Comparison of ENCODE assay signal across 26 cellular contexts in the genomic region with DNA sequence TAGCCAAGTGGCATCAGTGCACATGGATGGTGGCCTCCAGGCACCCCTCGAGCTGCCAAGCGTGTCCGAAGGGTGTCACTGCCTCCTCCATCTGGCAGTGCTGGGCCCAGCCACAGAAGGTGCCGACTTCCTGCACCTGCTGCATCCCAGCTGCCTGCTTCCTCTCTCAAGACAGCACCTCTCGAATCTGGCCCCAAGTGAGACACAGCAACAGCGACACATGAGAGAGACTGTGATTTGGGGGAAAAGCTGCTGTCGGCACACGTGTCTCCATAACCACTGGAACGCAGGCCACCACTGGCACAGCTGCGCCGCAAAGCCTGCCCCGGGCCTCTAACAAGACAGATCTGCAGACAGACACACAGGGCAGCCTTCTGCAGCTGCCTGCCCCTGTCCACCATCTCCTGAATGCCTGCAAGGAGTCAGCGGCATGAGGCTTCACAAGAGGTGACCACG. TPM values are rescaled to one million over a fixed set of nuclear protein-coding genes. Genes with fewer than 3 reads are reported as not detected.
DNase-seq lines count a peak whose midpoint lies in the region; ATAC-seq and TF ChIP-seq lines count a peak whose summit lies in the region.
"Had no signal": no experiment of that assay in that cellular context is flagged by ENCODE, and none has a peak within 500 bp of the region (broad histone marks: within the 10 kb centered on the region; RNA-seq: fewer than 3 reads in every experiment).

No MANE protein-coding gene starts in this region.

- peak overlapping the region in 8 of 11 experiments; percentile 8 to 87 (median 72); a peak in 14 of 22 replicates for H3K4me2 ChIP-seq in BLaER1 treated with 17β-estradiol and CSF1 and Interleukin-3, amounts not matched to agents 10 nM and 100 nM
- no peak overlapping the region for H3K4me2 ChIP-seq in osteoblast (ENCODE audit: insufficient read depth, low read length)

- H3K79me2 ChIP-seq in osteoblast (ENCODE audit: insufficient read depth, low read length) = peaks cover 4% of the 10 kb centered on the region

- no peaks in the 10 kb centered on the region for H3K9me3 Mint-ChIP-seq in IgD-negative memory B cell
- H3K9me3 Mint-ChIP-seq in activated T-helper 17 cell treated with anti-CD3 and anti-CD28 coated beads, Interleukin-2, amount 50 U/mL, for 72 hours = no peaks in the 10 kb centered on the region
- H3K9me3 Mint-ChIP-seq: brain; CD8-positive, alpha-beta T cell had no signal

- no peaks in the 10 kb centered on the region for H3K36me3 Mint-ChIP-seq in IgD-negative memory B cell
- peaks cover 87% of the 10 kb centered on the region for H3K36me3 Mint-ChIP-seq in activated T-helper 17 cell treated with anti-CD3 and anti-CD28 coated beads, Interleukin-2, amount 50 U/mL, for 72 hours (ENCODE audit: low read depth)

- peaks cover 0 to 12% (median 4%) of the 10 kb centered on the region in 3 donors for H3K4me1 Mint-ChIP-seq in IgD-negative memory B cell
- H3K4me1 Mint-ChIP-seq in activated T-helper 17 cell treated with anti-CD3 and anti-CD28 coated beads, Interleukin-2, amount 50 U/mL, for 72 hours = no peaks in the 10 kb centered on the region
- H3K4me1 Mint-ChIP-seq: brain had no signal

- peaks cover 87 to 100% (median 99%) of the 10 kb centered on the region in 11 experiments; a peak in 21 of 22 replicates for H4K20me1 ChIP-seq in BLaER1 treated with 17β-estradiol and CSF1 and Interleukin-3, amounts not matched to agents 10 nM and 100 nM
- peaks cover 16% of the 10 kb centered on the region for H4K20me1 ChIP-seq in osteoblast (ENCODE audit: insufficient read depth, low read length)

- no peaks in the 10 kb centered on the region for H3K9me3 ChIP-seq in BLaER1 treated with 17β-estradiol and CSF1 and Interleukin-3, amounts not matched to agents 10 nM and 100 nM (replicated peaks in 1 of 11)
- H3K9me3 ChIP-seq in osteoblast (ENCODE audit: low read depth, low read length) (no peaks in the 10 kb centered on the region), BE2C (no peaks in the 10 kb centered on the region)
- H3K9me3 ChIP-seq: suprapubic skin had no signal

- DNase-seq in osteoblast (ENCODE audit: insufficient read length, low spot score, missing footprints) = peak; percentile 66
- DNase-seq in stimulated activated naive CD8-positive, alpha-beta T cell treated with anti-CD3 and anti-CD28 coated beads, Interleukin-15, Interleukin-2, amounts not matched to agents 100 U/mL and 50 U/mL, for 24 hours = no peak
- DNase-seq in BE2C = no peak
- DNase-seq: activated CD4-positive, alpha-beta T cell treated with anti-CD3 and anti-CD28 coated beads, Interleukin-2, amount 50 U/mL, for 48 hours; activated CD8-positive, alpha-beta memory T cell treated with anti-CD3 and anti-CD28 coated beads, Interleukin-2, amount 50 U/mL, for 4 hours; CD8-positive, alpha-beta T cell; DMS 273 treated with DMSO at 0.1 percent for 48 hours; glutamatergic neuron; GOT3; Karpas-422; kidney glomerular epithelial cell; NCI-H1694 treated with DMSO at 0.1 percent for 48 hours; NCI-H2171; NCI-H510A treated with DMSO at 0.1 percent for 48 hours; nucleus accumbens; stimulated activated CD4-positive, alpha-beta T cell treated with anti-CD3 and anti-CD28 coated beads, Interleukin-1b, Interleukin-23, amount 100 ng/mL, for 48 hours had no signal

- peaks cover 0 to 58% (median 38%) of the 10 kb centered on the region in 10 experiments; a peak in 16 of 20 replicates for H3K4me1 ChIP-seq in BLaER1 treated with 17β-estradiol and CSF1 and Interleukin-3, amounts not matched to agents 10 nM and 100 nM
- H3K4me1 ChIP-seq in osteoblast (ENCODE audit: insufficient read depth, low read length) = no peaks in the 10 kb centered on the region
- H3K4me1 ChIP-seq in BE2C = no peaks in the 10 kb centered on the region

- peak overlapping the region in 5 of 11 experiments; percentile 1 to 56 (median 45); a peak in 5 of 22 replicates for H3K9ac ChIP-seq in BLaER1 treated with 17β-estradiol and CSF1 and Interleukin-3, amounts not matched to agents 10 nM and 100 nM

- no peaks in the 10 kb centered on the region for H3K27me3 Mint-ChIP-seq in IgD-negative memory B cell
- H3K27me3 Mint-ChIP-seq in activated T-helper 17 cell treated with anti-CD3 and anti-CD28 coated beads, Interleukin-2, amount 50 U/mL, for 72 hours = no peaks in the 10 kb centered on the region
- H3K27me3 Mint-ChIP-seq: brain had no signal

- H3K27ac Mint-ChIP-seq in IgD-negative memory B cell = peak overlapping the region; percentile 43 to 53 (median 47)
- H3K27ac Mint-ChIP-seq in activated T-helper 17 cell treated with anti-CD3 and anti-CD28 coated beads, Interleukin-2, amount 50 U/mL, for 72 hours = peak overlapping the region; percentile 41
- H3K27ac Mint-ChIP-seq: brain; CD8-positive, alpha-beta T cell had no signal

- no peaks in the 10 kb centered on the region for H3K27me3 ChIP-seq in BLaER1 treated with 17β-estradiol and CSF1 and Interleukin-3, amounts not matched to agents 10 nM and 100 nM
- H3K27me3 ChIP-seq in osteoblast (ENCODE audit: insufficient read depth, low read length) = no peaks in the 10 kb centered on the region
- H3K27me3 ChIP-seq in BE2C = no peaks in the 10 kb centered on the region
- H3K27me3 ChIP-seq: suprapubic skin had no signal

- H3K36me3 ChIP-seq in BLaER1 treated with 17β-estradiol and CSF1 and Interleukin-3, amounts not matched to agents 10 nM and 100 nM = peaks cover 88 to 100% (median 97%) of the 10 kb centered on the region in 11 experiments
- H3K36me3 ChIP-seq in osteoblast (ENCODE audit: insufficient read depth, low read length) = peaks cover 59% of the 10 kb centered on the region
- peaks cover 77% of the 10 kb centered on the region for H3K36me3 ChIP-seq in BE2C

- H2AFZ ChIP-seq in osteoblast (ENCODE audit: low read length) = no peak overlapping the region

- no peak for ATAC-seq in activated T-helper 17 cell treated with anti-CD3 and anti-CD28 coated beads, Interleukin-2, amount 50 U/mL, for 72 hours (replicated peaks)
- no peak for ATAC-seq in stimulated activated naive CD8-positive, alpha-beta T cell treated with anti-CD3 and anti-CD28 coated beads, Interleukin-15, Interleukin-2, amounts not matched to agents 100 U/mL and 50 U/mL, for 24 hours
- no peak for ATAC-seq in HG02678 (IDR thresholded peaks at IDR 0.05; ENCODE audit: unreplicated experiment)
- ATAC-seq: CD8-positive, alpha-beta T cell had no signal

- H3K4me3 Mint-ChIP-seq in IgD-negative memory B cell = peak overlapping the region in 2 of 4 donors; percentile 55 to 57
- no peak overlapping the region for H3K4me3 Mint-ChIP-seq in activated T-helper 17 cell treated with anti-CD3 and anti-CD28 coated beads, Interleukin-2, amount 50 U/mL, for 72 hours
- H3K4me3 Mint-ChIP-seq: brain; CD8-positive, alpha-beta T cell had no signal

- H3K4me3 ChIP-seq in BLaER1 treated with 17β-estradiol and CSF1 and Interleukin-3, amounts not matched to agents 10 nM and 100 nM = 0 out of 20 replicates have a peak overlapping the region, but pooled peaks of 1 of the 10 experiments have one; percentile 32
- H3K4me3 ChIP-seq in osteoblast (ENCODE audit: insufficient read depth, low read length) (no peak overlapping the region), BE2C (ENCODE audit: low read depth, low read length) (no peak overlapping the region)
- H3K4me3 ChIP-seq: SK-N-MC, suprapubic skin had no signal

- no peak overlapping the region for H3K27ac ChIP-seq in BLaER1 treated with 17β-estradiol and CSF1 and Interleukin-3, amounts not matched to agents 10 nM and 100 nM
- no peak overlapping the region for H3K27ac ChIP-seq in osteoblast (ENCODE audit: low read depth, low read length)
- H3K27ac ChIP-seq: SK-N-MC, suprapubic skin had no signal

- no peak for TF ChIP-seq CTCF in osteoblast (IDR thresholded peaks at IDR 0.05; ENCODE audit: extremely low read depth, low read depth, low read length)
- TF ChIP-seq CTCF in BE2C (IDR thresholded peaks at IDR 0.05; ENCODE audit: low read depth, low read length) = no peak

RNA-seq across cellular contexts. Expression of a gene that starts 8.8 kb away (rescaled TPM):
- polyA plus RNA-seq in IgD-negative memory B cell = 25.7 TPM
- 100 to 1,000 TPM in 1 of 2 donors, 10 to 100 TPM in 1; 42.3 to 118 TPM for total RNA-seq in activated T-helper 17 cell treated with anti-CD3 and anti-CD28 coated beads, Interleukin-2, amount 50 U/mL, for 72 hours
- total RNA-seq in osteoblast = 134 and 139 TPM in 2 replicates
- 240 TPM for polyA plus RNA-seq in BE2C (2012; ENCODE audit: insufficient read depth, insufficient read length, low read depth)

RNA-seq across cellular contexts. Expression of a gene that starts 41.3 kb away (rescaled TPM):
- polyA plus RNA-seq in IgD-negative memory B cell = not detected
- total RNA-seq in activated T-helper 17 cell treated with anti-CD3 and anti-CD28 coated beads, Interleukin-2, amount 50 U/mL, for 72 hours = 1 to 10 TPM; 4.6 to 9.1 TPM
- total RNA-seq in osteoblast = not detected in 2 replicates
- not detected for polyA plus RNA-seq in BE2C (2012; ENCODE audit: insufficient read depth, insufficient read length, low read depth)
- total RNA-seq: cerebellum, RPMI7951, skeletal muscle tissue, suprapubic skin had no signal
